Comparison of ENCODE assay signal across 22 cellular contexts in genomic region chr3:152148579-152148978, GRCh38.
"Had no signal": no experiment of that assay in that cellular context is flagged by ENCODE, and none has a peak within 500 bp of the region (broad histone marks: within the 10 kb centered on the region; RNA-seq: fewer than 3 reads in every experiment).

No MANE protein-coding gene starts in this region.

- H3K4me3 ChIP-seq: ovary, psoas muscle, right atrium auricular region, spleen, upper lobe of right lung had no signal

- H3K4me1 Mint-ChIP-seq: nephron had no signal

- H3K27ac ChIP-seq: neutrophil, ovary, psoas muscle, right atrium auricular region, spleen, upper lobe of right lung had no signal

- H3K9me3 ChIP-seq: neutrophil, ovary, psoas muscle, right atrium auricular region, upper lobe of right lung had no signal

- H3K36me3 Mint-ChIP-seq: activated naive CD4-positive, alpha-beta T cell treated with anti-CD3 and anti-CD28 coated beads, Interleukin-2, amount 50 U/mL, for 24 hours had no signal

- H3K4me3 Mint-ChIP-seq: activated CD4-positive, alpha-beta memory T cell treated with anti-CD3 and anti-CD28 coated beads, Interleukin-2, amount 10 ng/mL, durations not matched to agents 7 days and 5 days; activated CD4-positive, alpha-beta T cell treated with anti-CD3 and anti-CD28 coated beads, Interleukin-2, amount 10 ng/mL, durations not matched to agents 24 days and 14 days; activated CD8-positive, alpha-beta memory T cell treated with anti-CD3 and anti-CD28 coated beads, Interleukin-2, amount 10 ng/mL, durations not matched to agents 7 days and 5 days; activated naive CD4-positive, alpha-beta T cell treated with anti-CD3 and anti-CD28 coated beads, Interleukin-2, amount 50 U/mL, for 24 hours; activated T-helper 1 cell treated with anti-CD3 and anti-CD28 coated beads, Interleukin-12 subunit alpha, Interleukin-12 subunit beta, Interleukin-2, Interleukin-4 antibody, amounts not matched to agents 30 ng/mL and 10 ng/mL and 1 ng/mL, durations not matched to agents 14 hours and 24 hours and 36 hours; nephron had no signal

- H3K4me1 ChIP-seq: psoas muscle, right atrium auricular region, spleen, upper lobe of right lung had no signal

- H3K9me3 Mint-ChIP-seq: activated CD4-positive, alpha-beta memory T cell treated with anti-CD3 and anti-CD28 coated beads, Interleukin-2, amount 10 ng/mL, durations not matched to agents 7 days and 5 days; activated naive CD4-positive, alpha-beta T cell treated with anti-CD3 and anti-CD28 coated beads, Interleukin-2, amount 50 U/mL, for 24 hours; activated T-helper 1 cell treated with anti-CD3 and anti-CD28 coated beads, Interleukin-12 subunit alpha, Interleukin-12 subunit beta, Interleukin-2, Interleukin-4 antibody, amounts not matched to agents 30 ng/mL and 10 ng/mL and 1 ng/mL, durations not matched to agents 14 hours and 24 hours and 36 hours; nephron had no signal

- H3K27me3 Mint-ChIP-seq: activated naive CD4-positive, alpha-beta T cell treated with anti-CD3 and anti-CD28 coated beads, Interleukin-2, amount 50 U/mL, for 24 hours had no signal

- ATAC-seq: activated CD4-positive, CD25-positive, alpha-beta regulatory T cell treated with anti-CD3 and anti-CD28 coated beads, Interleukin-2, amount 50 U/mL, for 24 hours; activated CD8-positive, alpha-beta memory T cell treated with anti-CD3 and anti-CD28 coated beads, Interleukin-2, amount 10 ng/mL, durations not matched to agents 7 days and 5 days; esophagus mucosa; left ventricle myocardium superior; psoas muscle; upper lobe of right lung had no signal

- H3K36me3 ChIP-seq: neutrophil, ovary, right atrium auricular region, spleen, upper lobe of right lung had no signal

- H3K27ac Mint-ChIP-seq: activated CD4-positive, alpha-beta memory T cell treated with anti-CD3 and anti-CD28 coated beads, Interleukin-2, amount 10 ng/mL, durations not matched to agents 7 days and 5 days; activated CD4-positive, alpha-beta T cell treated with anti-CD3 and anti-CD28 coated beads, Interleukin-2, amount 10 ng/mL, durations not matched to agents 24 days and 14 days; activated CD8-positive, alpha-beta memory T cell treated with anti-CD3 and anti-CD28 coated beads, Interleukin-2, amount 10 ng/mL, durations not matched to agents 7 days and 5 days; activated T-helper 1 cell treated with anti-CD3 and anti-CD28 coated beads, Interleukin-12 subunit alpha, Interleukin-12 subunit beta, Interleukin-2, Interleukin-4 antibody, amounts not matched to agents 30 ng/mL and 10 ng/mL and 1 ng/mL, durations not matched to agents 14 hours and 24 hours and 36 hours; nephron had no signal

- DNase-seq: activated CD4-positive, alpha-beta memory T cell treated with anti-CD3 and anti-CD28 coated beads, Interleukin-2, amount 10 ng/mL, durations not matched to agents 7 days and 5 days; activated CD4-positive, alpha-beta T cell treated with anti-CD3 and anti-CD28 coated beads, Interleukin-2, amount 10 ng/mL, durations not matched to agents 24 days and 14 days; activated CD8-positive, alpha-beta memory T cell treated with anti-CD3 and anti-CD28 coated beads, Interleukin-2, amount 10 ng/mL, durations not matched to agents 7 days and 5 days; activated gamma-delta T cell; central memory CD4-positive, alpha-beta T cell; dermis blood vessel endothelial cell; effector memory CD4-positive, alpha-beta T cell; foreskin melanocyte; left ventricle myocardium superior; ovary; psoas muscle; spleen; stimulated activated CD4-positive, alpha-beta T cell treated with anti-CD3 and anti-CD28 coated beads, Interleukin-4, amount 100 ng/mL, for 1 hour; stimulated activated naive CD4-positive, alpha-beta T cell; upper lobe of right lung had no signal

- H3K27me3 ChIP-seq: neutrophil, ovary, right atrium auricular region, spleen, upper lobe of right lung had no signal
